In the genomic region with DNA sequence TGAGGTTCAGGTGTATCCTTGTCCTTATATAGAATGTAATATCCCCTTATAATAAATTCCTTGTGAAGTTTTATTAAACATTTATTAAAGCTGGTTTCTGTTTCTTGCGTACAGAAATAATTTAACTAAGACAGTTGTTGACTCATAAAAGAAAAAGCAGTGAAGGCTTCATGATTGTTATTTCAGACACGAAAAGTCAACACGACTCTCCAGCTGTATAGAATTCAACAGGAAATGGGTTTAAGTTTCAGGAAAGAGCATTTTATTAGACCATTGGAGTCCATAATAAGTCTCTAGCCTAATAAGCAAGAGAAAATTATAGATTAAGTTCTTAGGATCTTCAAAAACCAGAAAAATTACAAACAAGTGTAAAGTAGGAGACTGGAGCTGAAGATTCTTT, we compare ENCODE assay signal across 23 cellular contexts.
"Had no signal": no experiment of that assay in that cellular context is flagged by ENCODE, and none has a peak within 500 bp of the region (broad histone marks: within the 10 kb centered on the region; RNA-seq: fewer than 3 reads in every experiment).

No MANE protein-coding gene starts in this region.

- H3K9me3 Mint-ChIP-seq: activated CD4-positive, alpha-beta T cell treated with anti-CD3 and anti-CD28 coated beads, Interleukin-2, amount 10 ng/mL, durations not matched to agents 7 days and 5 days; activated naive CD4-positive, alpha-beta T cell treated with anti-CD3 and anti-CD28 coated beads, Interleukin-2, amount 10 ng/mL, durations not matched to agents 7 days and 5 days; neural crest cell had no signal

- H3K4me3 Mint-ChIP-seq: activated CD4-positive, alpha-beta T cell treated with anti-CD3 and anti-CD28 coated beads, Interleukin-2, amount 10 ng/mL, durations not matched to agents 7 days and 5 days; activated CD8-positive, alpha-beta memory T cell treated with anti-CD3 and anti-CD28 coated beads, Interleukin-2, amount 10 ng/mL, durations not matched to agents 7 days and 5 days; activated CD8-positive, alpha-beta T cell treated with anti-CD3 and anti-CD28 coated beads for 36 hours; activated naive CD4-positive, alpha-beta T cell treated with anti-CD3 and anti-CD28 coated beads, Interleukin-2, amount 10 ng/mL, durations not matched to agents 7 days and 5 days; naive thymus-derived CD4-positive, alpha-beta T cell; neural crest cell; stimulated activated naive CD8-positive, alpha-beta T cell treated with anti-CD3 and anti-CD28 coated beads, Interleukin-15, amount 100 ng/mL, for 72 hours had no signal

- H3K4me1 ChIP-seq: body of pancreas, heart right ventricle, lower lobe of right lung, tibial artery had no signal

- FAIRE-seq: colon, kidney had no signal

- H3K27ac ChIP-seq: body of pancreas, epithelial cell of prostate, heart right ventricle, lower lobe of right lung, tibial artery, VCaP had no signal

- DNase-seq: activated CD4-positive, alpha-beta T cell treated with anti-CD3 and anti-CD28 coated beads, Interleukin-2, amount 10 ng/mL, durations not matched to agents 7 days and 5 days; activated CD4-positive, CD25-positive, alpha-beta regulatory T cell treated with anti-CD3 and anti-CD28 coated beads, Interleukin-2, amount 50 U/mL, for 72 hours; activated CD8-positive, alpha-beta memory T cell treated with anti-CD3 and anti-CD28 coated beads, Interleukin-2, amount 10 ng/mL, durations not matched to agents 7 days and 5 days; activated CD8-positive, alpha-beta T cell treated with anti-CD3 and anti-CD28 coated beads for 36 hours; activated effector memory CD4-positive, alpha-beta T cell treated with anti-CD3 and anti-CD28 coated beads, Interleukin-2, amount 50 U/mL, for 16 hours; activated naive CD4-positive, alpha-beta T cell treated with anti-CD3 and anti-CD28 coated beads, Interleukin-2, amount 10 ng/mL, durations not matched to agents 7 days and 5 days; activated T-cell treated with anti-CD3 and anti-CD28 coated beads for 4 hours; amygdala; body of pancreas; caudate nucleus; heart right ventricle; kidney; lower lobe of right lung; naive thymus-derived CD4-positive, alpha-beta T cell; stimulated activated CD4-positive, alpha-beta T cell treated with anti-CD3 and anti-CD28 coated beads, Interleukin-12 subunit alpha, Interleukin-12 subunit beta, amount 100 ng/mL, for 4 hours; stimulated activated naive CD8-positive, alpha-beta T cell treated with anti-CD3 and anti-CD28 coated beads, Interleukin-15, amount 100 ng/mL, for 72 hours; tibial artery had no signal

- H3K27me3 Mint-ChIP-seq: activated CD4-positive, alpha-beta T cell treated with anti-CD3 and anti-CD28 coated beads, Interleukin-2, amount 10 ng/mL, durations not matched to agents 7 days and 5 days; activated CD8-positive, alpha-beta memory T cell treated with anti-CD3 and anti-CD28 coated beads, Interleukin-2, amount 10 ng/mL, durations not matched to agents 7 days and 5 days; activated naive CD4-positive, alpha-beta T cell treated with anti-CD3 and anti-CD28 coated beads, Interleukin-2, amount 10 ng/mL, durations not matched to agents 7 days and 5 days had no signal

- H3K9me3 ChIP-seq: body of pancreas, heart right ventricle, lower lobe of right lung, tibial artery had no signal

- H3K27me3 ChIP-seq: body of pancreas, heart right ventricle, tibial artery had no signal

- H3K27ac Mint-ChIP-seq: activated CD4-positive, alpha-beta T cell treated with anti-CD3 and anti-CD28 coated beads, Interleukin-2, amount 10 ng/mL, durations not matched to agents 7 days and 5 days; activated CD8-positive, alpha-beta memory T cell treated with anti-CD3 and anti-CD28 coated beads, Interleukin-2, amount 10 ng/mL, durations not matched to agents 7 days and 5 days; activated CD8-positive, alpha-beta T cell treated with anti-CD3 and anti-CD28 coated beads for 36 hours; activated naive CD4-positive, alpha-beta T cell treated with anti-CD3 and anti-CD28 coated beads, Interleukin-2, amount 10 ng/mL, durations not matched to agents 7 days and 5 days; naive thymus-derived CD4-positive, alpha-beta T cell; progenitor cell of endocrine pancreas; stimulated activated naive CD8-positive, alpha-beta T cell treated with anti-CD3 and anti-CD28 coated beads, Interleukin-15, amount 100 ng/mL, for 72 hours had no signal

- H3K4me1 Mint-ChIP-seq: activated CD4-positive, alpha-beta T cell treated with anti-CD3 and anti-CD28 coated beads, Interleukin-2, amount 10 ng/mL, durations not matched to agents 7 days and 5 days; activated CD8-positive, alpha-beta memory T cell treated with anti-CD3 and anti-CD28 coated beads, Interleukin-2, amount 10 ng/mL, durations not matched to agents 7 days and 5 days; activated naive CD4-positive, alpha-beta T cell treated with anti-CD3 and anti-CD28 coated beads, Interleukin-2, amount 10 ng/mL, durations not matched to agents 7 days and 5 days; naive thymus-derived CD4-positive, alpha-beta T cell; neural crest cell; stimulated activated naive CD8-positive, alpha-beta T cell treated with anti-CD3 and anti-CD28 coated beads, Interleukin-15, amount 100 ng/mL, for 72 hours had no signal

- ATAC-seq: activated CD8-positive, alpha-beta memory T cell treated with anti-CD3 and anti-CD28 coated beads, Interleukin-2, amount 10 ng/mL, durations not matched to agents 7 days and 5 days; activated CD8-positive, alpha-beta T cell treated with anti-CD3 and anti-CD28 coated beads for 36 hours; body of pancreas; heart right ventricle; left lobe of liver; lower lobe of right lung; naive thymus-derived CD4-positive, alpha-beta T cell; stimulated activated naive CD8-positive, alpha-beta T cell treated with anti-CD3 and anti-CD28 coated beads, Interleukin-15, amount 100 ng/mL, for 72 hours had no signal

- H3K36me3 Mint-ChIP-seq: activated CD8-positive, alpha-beta memory T cell treated with anti-CD3 and anti-CD28 coated beads, Interleukin-2, amount 10 ng/mL, durations not matched to agents 7 days and 5 days; activated naive CD4-positive, alpha-beta T cell treated with anti-CD3 and anti-CD28 coated beads, Interleukin-2, amount 10 ng/mL, durations not matched to agents 7 days and 5 days; naive thymus-derived CD4-positive, alpha-beta T cell had no signal

- H3K36me3 ChIP-seq: heart right ventricle, lower lobe of right lung, tibial artery had no signal

- H3K4me3 ChIP-seq: body of pancreas, heart right ventricle, lower lobe of right lung, tibial artery had no signal
